In the genomic region with DNA sequence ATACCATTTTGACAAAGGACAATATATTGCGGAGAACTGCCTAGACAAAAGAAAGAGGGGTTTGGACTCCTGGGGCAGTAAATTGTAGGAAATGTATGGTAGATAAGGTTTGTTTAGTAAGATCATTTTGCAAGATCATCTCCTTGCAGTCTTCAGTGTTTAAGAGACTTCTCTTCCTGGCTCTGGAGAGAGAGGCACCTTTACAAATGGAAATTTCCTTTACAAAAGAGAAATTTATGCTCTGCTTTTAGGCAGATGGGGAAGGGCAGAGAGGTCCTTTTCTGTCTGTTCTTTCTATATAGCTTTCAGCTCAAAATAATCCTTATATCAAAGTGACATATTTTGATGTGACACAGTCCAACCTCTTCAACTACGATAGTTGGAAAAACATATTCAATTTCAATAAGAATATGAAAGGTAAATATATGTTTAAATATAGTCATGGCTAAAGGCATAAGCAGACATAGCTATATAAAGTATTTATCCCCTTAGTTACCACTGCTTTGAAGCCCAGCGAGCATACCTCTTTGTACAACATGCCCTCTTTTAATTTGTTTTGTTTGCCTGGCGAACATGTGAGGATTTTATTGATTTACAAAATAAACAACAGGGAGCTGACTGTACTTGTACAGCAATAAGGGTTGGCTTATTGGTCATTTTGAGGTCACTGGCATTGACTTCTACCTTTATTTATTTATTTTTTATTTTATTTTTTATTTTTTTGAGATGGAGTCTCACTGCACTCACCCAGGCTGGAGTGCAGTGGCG, we compare ENCODE assay signal across 3 cellular contexts.
TF ChIP-seq lines count a peak whose summit lies in the region.

No MANE protein-coding gene starts in this region.

TF ChIP-seq in HEK293, 187 proteins besides CTCF, POLR2A, EP300 and RAD21:
- TF ChIP-seq TCF7L2 (IDR thresholded peaks at IDR 0.05; ENCODE audit: borderline replicate concordance, low read depth, low read length): no peak
- no peak for TF ChIP-seq ZNF707 (tag by site-specific recombination; IDR thresholded peaks at IDR 0.05)
- no peak for TF ChIP-seq ZNF202 (tag by site-specific recombination; IDR thresholded peaks at IDR 0.05; ENCODE audit: borderline replicate concordance)
- 0 out of 2 replicates have a peak, but pooled peaks have one; percentile 57 for TF ChIP-seq ZNF211 (tag by site-specific recombination; IDR thresholded peaks at IDR 0.05; ENCODE audit: low read depth)

TF ChIP-seq in WTC11, 78 proteins besides CTCF, POLR2A, EP300 and RAD21:
- TF ChIP-seq GTF2I (CRISPR knock-in tag; conservative IDR thresholded peaks at IDR 0.05): no peak
- TF ChIP-seq, protein P1, sequence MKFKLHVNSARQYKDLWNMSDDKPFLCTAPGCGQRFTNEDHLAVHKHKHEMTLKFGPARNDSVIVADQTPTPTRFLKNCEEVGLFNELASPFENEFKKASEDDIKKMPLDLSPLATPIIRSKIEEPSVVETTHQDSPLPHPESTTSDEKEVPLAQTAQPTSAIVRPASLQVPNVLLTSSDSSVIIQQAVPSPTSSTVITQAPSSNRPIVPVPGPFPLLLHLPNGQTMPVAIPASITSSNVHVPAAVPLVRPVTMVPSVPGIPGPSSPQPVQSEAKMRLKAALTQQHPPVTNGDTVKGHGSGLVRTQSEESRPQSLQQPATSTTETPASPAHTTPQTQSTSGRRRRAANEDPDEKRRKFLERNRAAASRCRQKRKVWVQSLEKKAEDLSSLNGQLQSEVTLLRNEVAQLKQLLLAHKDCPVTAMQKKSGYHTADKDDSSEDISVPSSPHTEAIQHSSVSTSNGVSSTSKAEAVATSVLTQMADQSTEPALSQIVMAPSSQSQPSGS (CRISPR knock-in tag; IDR thresholded peaks at IDR 0.05; ENCODE audit: borderline replicate concordance, low read depth): no peak
- TF ChIP-seq, protein P2, sequence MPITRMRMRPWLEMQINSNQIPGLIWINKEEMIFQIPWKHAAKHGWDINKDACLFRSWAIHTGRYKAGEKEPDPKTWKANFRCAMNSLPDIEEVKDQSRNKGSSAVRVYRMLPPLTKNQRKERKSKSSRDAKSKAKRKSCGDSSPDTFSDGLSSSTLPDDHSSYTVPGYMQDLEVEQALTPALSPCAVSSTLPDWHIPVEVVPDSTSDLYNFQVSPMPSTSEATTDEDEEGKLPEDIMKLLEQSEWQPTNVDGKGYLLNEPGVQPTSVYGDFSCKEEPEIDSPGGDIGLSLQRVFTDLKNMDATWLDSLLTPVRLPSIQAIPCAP (CRISPR knock-in tag; IDR thresholded peaks at IDR 0.05): no peak
- no peak for TF ChIP-seq SMAD4 (CRISPR knock-in tag; IDR thresholded peaks at IDR 0.05)
- TF ChIP-seq RORB (CRISPR knock-in tag; IDR thresholded peaks at IDR 0.05): no peak
TF ChIP-seq in WTC11: peak in this region for 0.

TF ChIP-seq in liver, 16 proteins besides CTCF, POLR2A, EP300 and RAD21:
- TF ChIP-seq SP1 (IDR thresholded peaks at IDR 0.05): peak; percentile 28
- TF ChIP-seq, protein P3, sequence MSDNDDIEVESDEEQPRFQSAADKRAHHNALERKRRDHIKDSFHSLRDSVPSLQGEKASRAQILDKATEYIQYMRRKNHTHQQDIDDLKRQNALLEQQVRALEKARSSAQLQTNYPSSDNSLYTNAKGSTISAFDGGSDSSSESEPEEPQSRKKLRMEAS (IDR thresholded peaks at IDR 0.05): peak; percentile 35
- TF ChIP-seq GABPA (IDR thresholded peaks at IDR 0.05 in 1 of 2, conservative IDR thresholded peaks at IDR 0.05 in 1 of 2): no peak
- no peak for TF ChIP-seq JUND (IDR thresholded peaks at IDR 0.05)
- TF ChIP-seq HNF4G (IDR thresholded peaks at IDR 0.05): no peak
- no peak for TF ChIP-seq TAF1 (conservative IDR thresholded peaks at IDR 0.05)
- peak; percentile 64 to 76 for TF ChIP-seq RXRA (IDR thresholded peaks at IDR 0.05)
- TF ChIP-seq YY1 (IDR thresholded peaks at IDR 0.05): peak; percentile 75
- TF ChIP-seq NR2F2 (IDR thresholded peaks at IDR 0.05): no peak
- peak; percentile 83 for TF ChIP-seq FOXA2 (IDR thresholded peaks at IDR 0.05)
- no peak for TF ChIP-seq EGR1 (IDR thresholded peaks at IDR 0.05; ENCODE audit: low read depth in 2 of 2)
- TF ChIP-seq FOXA1 (IDR thresholded peaks at IDR 0.05): peak; percentile 53
- TF ChIP-seq, protein P4, sequence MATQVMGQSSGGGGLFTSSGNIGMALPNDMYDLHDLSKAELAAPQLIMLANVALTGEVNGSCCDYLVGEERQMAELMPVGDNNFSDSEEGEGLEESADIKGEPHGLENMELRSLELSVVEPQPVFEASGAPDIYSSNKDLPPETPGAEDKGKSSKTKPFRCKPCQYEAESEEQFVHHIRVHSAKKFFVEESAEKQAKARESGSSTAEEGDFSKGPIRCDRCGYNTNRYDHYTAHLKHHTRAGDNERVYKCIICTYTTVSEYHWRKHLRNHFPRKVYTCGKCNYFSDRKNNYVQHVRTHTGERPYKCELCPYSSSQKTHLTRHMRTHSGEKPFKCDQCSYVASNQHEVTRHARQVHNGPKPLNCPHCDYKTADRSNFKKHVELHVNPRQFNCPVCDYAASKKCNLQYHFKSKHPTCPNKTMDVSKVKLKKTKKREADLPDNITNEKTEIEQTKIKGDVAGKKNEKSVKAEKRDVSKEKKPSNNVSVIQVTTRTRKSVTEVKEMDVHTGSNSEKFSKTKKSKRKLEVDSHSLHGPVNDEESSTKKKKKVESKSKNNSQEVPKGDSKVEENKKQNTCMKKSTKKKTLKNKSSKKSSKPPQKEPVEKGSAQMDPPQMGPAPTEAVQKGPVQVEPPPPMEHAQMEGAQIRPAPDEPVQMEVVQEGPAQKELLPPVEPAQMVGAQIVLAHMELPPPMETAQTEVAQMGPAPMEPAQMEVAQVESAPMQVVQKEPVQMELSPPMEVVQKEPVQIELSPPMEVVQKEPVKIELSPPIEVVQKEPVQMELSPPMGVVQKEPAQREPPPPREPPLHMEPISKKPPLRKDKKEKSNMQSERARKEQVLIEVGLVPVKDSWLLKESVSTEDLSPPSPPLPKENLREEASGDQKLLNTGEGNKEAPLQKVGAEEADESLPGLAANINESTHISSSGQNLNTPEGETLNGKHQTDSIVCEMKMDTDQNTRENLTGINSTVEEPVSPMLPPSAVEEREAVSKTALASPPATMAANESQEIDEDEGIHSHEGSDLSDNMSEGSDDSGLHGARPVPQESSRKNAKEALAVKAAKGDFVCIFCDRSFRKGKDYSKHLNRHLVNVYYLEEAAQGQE (IDR thresholded peaks at IDR 0.05): no peak
- TF ChIP-seq, protein P5, sequence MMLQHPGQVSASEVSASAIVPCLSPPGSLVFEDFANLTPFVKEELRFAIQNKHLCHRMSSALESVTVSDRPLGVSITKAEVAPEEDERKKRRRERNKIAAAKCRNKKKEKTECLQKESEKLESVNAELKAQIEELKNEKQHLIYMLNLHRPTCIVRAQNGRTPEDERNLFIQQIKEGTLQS (IDR thresholded peaks at IDR 0.05): no peak
- peak; percentile 35 to 50 for TF ChIP-seq HNF4A (conservative IDR thresholded peaks at IDR 0.05)
- TF ChIP-seq, protein P6, sequence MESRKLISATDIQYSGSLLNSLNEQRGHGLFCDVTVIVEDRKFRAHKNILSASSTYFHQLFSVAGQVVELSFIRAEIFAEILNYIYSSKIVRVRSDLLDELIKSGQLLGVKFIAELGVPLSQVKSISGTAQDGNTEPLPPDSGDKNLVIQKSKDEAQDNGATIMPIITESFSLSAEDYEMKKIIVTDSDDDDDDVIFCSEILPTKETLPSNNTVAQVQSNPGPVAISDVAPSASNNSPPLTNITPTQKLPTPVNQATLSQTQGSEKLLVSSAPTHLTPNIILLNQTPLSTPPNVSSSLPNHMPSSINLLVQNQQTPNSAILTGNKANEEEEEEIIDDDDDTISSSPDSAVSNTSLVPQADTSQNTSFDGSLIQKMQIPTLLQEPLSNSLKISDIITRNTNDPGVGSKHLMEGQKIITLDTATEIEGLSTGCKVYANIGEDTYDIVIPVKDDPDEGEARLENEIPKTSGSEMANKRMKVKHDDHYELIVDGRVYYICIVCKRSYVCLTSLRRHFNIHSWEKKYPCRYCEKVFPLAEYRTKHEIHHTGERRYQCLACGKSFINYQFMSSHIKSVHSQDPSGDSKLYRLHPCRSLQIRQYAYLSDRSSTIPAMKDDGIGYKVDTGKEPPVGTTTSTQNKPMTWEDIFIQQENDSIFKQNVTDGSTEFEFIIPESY (IDR thresholded peaks at IDR 0.05): no peak
